ENCODE assay signal across 12 cellular contexts in the genomic region with DNA sequence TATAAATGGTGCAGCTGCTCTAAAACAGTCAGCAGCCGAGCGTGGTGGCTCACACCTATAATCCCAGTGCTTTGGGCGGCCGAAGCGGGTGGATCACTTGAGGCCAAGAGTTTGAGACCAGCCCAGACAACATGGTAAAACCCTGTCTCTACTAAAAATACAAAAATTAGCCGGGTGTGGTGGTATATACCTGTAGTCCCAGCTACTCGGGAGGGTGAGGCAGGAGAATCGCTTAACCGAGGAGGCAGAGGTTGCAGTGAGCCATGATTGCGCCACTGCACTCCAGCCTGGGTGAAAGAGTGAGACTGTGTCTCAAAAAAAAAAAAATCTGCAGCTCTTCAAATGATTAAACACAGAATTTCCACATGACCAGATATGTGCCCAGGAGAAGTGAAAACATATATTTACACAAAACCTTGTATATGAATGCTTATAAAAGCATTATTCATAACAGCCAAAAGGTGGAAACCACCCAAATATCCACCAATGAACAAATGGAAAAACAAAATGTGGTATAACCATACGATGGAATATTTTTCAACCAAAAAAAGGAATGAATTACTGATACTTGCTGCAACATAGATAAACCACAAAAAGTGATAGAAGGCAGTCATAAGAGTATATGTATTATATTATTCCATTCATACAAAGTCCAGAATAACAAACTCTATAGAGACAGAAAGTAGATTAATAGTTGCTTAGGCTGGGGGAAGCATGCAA. TPM values are rescaled to one million over a fixed set of nuclear protein-coding genes. Genes with fewer than 3 reads are reported as not detected.
DNase-seq lines count a peak whose midpoint lies in the region; ATAC-seq, FAIRE-seq and TF ChIP-seq lines count a peak whose summit lies in the region.
"Had no signal": no experiment of that assay in that cellular context is flagged by ENCODE, and none has a peak within 500 bp of the region (broad histone marks: within the 10 kb centered on the region; RNA-seq: fewer than 3 reads in every experiment).

No MANE protein-coding gene starts in this region.

- no peak for TF ChIP-seq CTCF in glutamatergic neuron (IDR thresholded peaks at IDR 0.05; ENCODE audit: partially characterized antibody, unreplicated experiment)

- peaks cover 2% of the 10 kb centered on the region for H3K9me3 Mint-ChIP-seq in activated naive CD8-positive, alpha-beta T cell treated with anti-CD3 and anti-CD28 coated beads for 36 hours
- H3K9me3 Mint-ChIP-seq in glutamatergic neuron (ENCODE audit: unreplicated experiment) = no peaks in the 10 kb centered on the region

- peaks cover 53% of the 10 kb centered on the region for H3K4me1 Mint-ChIP-seq in activated naive CD8-positive, alpha-beta T cell treated with anti-CD3 and anti-CD28 coated beads for 36 hours
- peaks cover 4% of the 10 kb centered on the region for H3K4me1 Mint-ChIP-seq in glutamatergic neuron (ENCODE audit: low read depth, unreplicated experiment)

- H3K27ac Mint-ChIP-seq in activated naive CD8-positive, alpha-beta T cell treated with anti-CD3 and anti-CD28 coated beads for 36 hours = peak overlapping the region; percentile 79
- H3K27ac Mint-ChIP-seq in glutamatergic neuron (ENCODE audit: unreplicated experiment) = no peak overlapping the region
- H3K27ac Mint-ChIP-seq: T-cell had no signal

- peaks cover 41% of the 10 kb centered on the region for H3K36me3 Mint-ChIP-seq in activated naive CD8-positive, alpha-beta T cell treated with anti-CD3 and anti-CD28 coated beads for 36 hours
- H3K36me3 Mint-ChIP-seq in glutamatergic neuron (ENCODE audit: unreplicated experiment) = no peaks in the 10 kb centered on the region

- DNase-seq in GM12892 (ENCODE audit: insufficient read length) (no peak), NCI-H526 (lab: John Stamatoyannopoulos, UW) (no peak), glutamatergic neuron (no peak), SK-N-DZ (ENCODE audit: low spot score) (no peak)
- peak; percentile 15 for DNase-seq in activated naive CD8-positive, alpha-beta T cell treated with anti-CD3 and anti-CD28 coated beads for 36 hours
- DNase-seq: DMS53, kidney glomerular epithelial cell, sigmoid colon, T-cell had no signal

- peak; percentile 65; the same call in 1 of the 2 replicates for TF ChIP-seq POLR2A in GM12892 (IDR thresholded peaks at IDR 0.05; ENCODE audit: low read depth, low read length)
- TF ChIP-seq POLR2A in GM19099 (IDR thresholded peaks at IDR 0.05; ENCODE audit: extremely low read depth, insufficient read length, low read depth) = peak; percentile 39

- ATAC-seq in HG03159 (IDR thresholded peaks at IDR 0.05; ENCODE audit: unreplicated experiment) = peak; percentile 58
- ATAC-seq in HG02763 (IDR thresholded peaks at IDR 0.05; ENCODE audit: unreplicated experiment) = no peak
- ATAC-seq: T-cell had no signal

- no peaks in the 10 kb centered on the region for H3K27me3 Mint-ChIP-seq in activated naive CD8-positive, alpha-beta T cell treated with anti-CD3 and anti-CD28 coated beads for 36 hours
- H3K27me3 Mint-ChIP-seq in glutamatergic neuron (ENCODE audit: unreplicated experiment) = peaks cover 3% of the 10 kb centered on the region
- H3K27me3 Mint-ChIP-seq: T-cell had no signal

- peak; percentile 85 for FAIRE-seq in GM12892 (lab: Jason Lieb, UNC)

- no peak overlapping the region for H3K4me3 Mint-ChIP-seq in activated naive CD8-positive, alpha-beta T cell treated with anti-CD3 and anti-CD28 coated beads for 36 hours
- no peak overlapping the region for H3K4me3 Mint-ChIP-seq in glutamatergic neuron (ENCODE audit: unreplicated experiment)
- H3K4me3 Mint-ChIP-seq: T-cell had no signal

RNA-seq across cellular contexts. Expression of gene EPS15, which starts 14.1 kb away (rescaled TPM):
- polyA plus RNA-seq in GM12892 (2012; ENCODE audit: missing spikeins) = 66.5 TPM
- 10 to 100 TPM; 53.5 to 55.0 TPM for total RNA-seq in activated naive CD8-positive, alpha-beta T cell treated with anti-CD3 and anti-CD28 coated beads for 36 hours
- 139 TPM for total RNA-seq in glutamatergic neuron (ENCODE audit: unreplicated experiment)
- polyA plus RNA-seq in SK-N-DZ (2014; cell fraction: cytosol; rRNA removed) = 14.5 and 15.4 TPM in 2 replicates
- 11.7 and 22.5 TPM in 2 replicates for polyA plus RNA-seq in SK-N-DZ (2014; cell fraction: nucleus; rRNA removed)
